In genomic region chr1:91895832-91896556, GRCh38 we compare ENCODE assay signal across 18 cellular contexts. TPM values are rescaled to one million over a fixed set of nuclear protein-coding genes. Genes with fewer than 3 reads are reported as not detected.
DNase-seq lines count a peak whose midpoint lies in the region; ATAC-seq, FAIRE-seq and TF ChIP-seq lines count a peak whose summit lies in the region.
"Had no signal": no experiment of that assay in that cellular context is flagged by ENCODE, and none has a peak within 500 bp of the region (broad histone marks: within the 10 kb centered on the region; RNA-seq: fewer than 3 reads in every experiment).

No MANE protein-coding gene starts in this region.

- peaks cover 4% of the 10 kb centered on the region; the same call in 1 of the 3 replicates for H3K79me2 ChIP-seq in K562 (ENCODE audit: control insufficient read depth, insufficient read depth, low read length)

- no peak overlapping the region for H3K4me3 Mint-ChIP-seq in activated T-cell treated with anti-CD3 and anti-CD28 coated beads, Interleukin-2, amount 50 U/mL, for 4 hours
- no peak overlapping the region for H3K4me3 Mint-ChIP-seq in activated T-cell treated with anti-CD3 and anti-CD28 coated beads, Interleukin-2, amount 50 U/mL, for 24 hours
- H3K4me3 Mint-ChIP-seq in HFFc6 = no peak overlapping the region

- H2BK20ac ChIP-seq in IMR-90 (ENCODE audit: low read depth, low read length) = no peak overlapping the region

- H4K8ac ChIP-seq in IMR-90 (ENCODE audit: low read depth in 2 of 2, low read length in 2 of 2) = no peak overlapping the region

- no peak overlapping the region for H2BK5ac ChIP-seq in IMR-90 (ENCODE audit: low read depth, low read length, poor library complexity, severe bottlenecking)

- H2AK9ac ChIP-seq in IMR-90 (replicated peaks; ENCODE audit: low read depth, low read length, poor library complexity) = no peak overlapping the region

- no peak overlapping the region for H3K9ac ChIP-seq in IMR-90 (ENCODE audit: low read depth, low read length)
- no peak overlapping the region for H3K9ac ChIP-seq in K562 (ENCODE audit: insufficient read depth in 1 of 2, low read depth in 2 of 2, low read length in 2 of 2)
- H3K9ac ChIP-seq: BLaER1 had no signal

- H3K4me3 ChIP-seq in IMR-90 (ENCODE audit: insufficient read depth, low read depth, low read length) = no peak overlapping the region
- H3K4me3 ChIP-seq in K562 = no peak overlapping the region
- H3K4me3 ChIP-seq: BLaER1 had no signal

- H3K4me1 ChIP-seq in IMR-90 (ENCODE audit: control insufficient read depth, insufficient read depth, low read length) (peaks cover 16% of the 10 kb centered on the region), K562 (replicated peaks in 1 of 2; ENCODE audit: control insufficient read depth in 2 of 2, insufficient read depth in 2 of 2, low read length in 2 of 2) (peaks cover 0 to 3% of the 10 kb centered on the region in 2 experiments; a peak in 3 of 5 replicates)

- no peak overlapping the region for H3K56ac ChIP-seq in IMR-90 (ENCODE audit: extremely low read depth, insufficient read depth, low read length)

- 0 out of 2 replicates have a peak overlapping the region, but pooled peaks have one; percentile 5 for H3K18ac ChIP-seq in IMR-90 (ENCODE audit: low read depth, low read length)

- BruUV-seq in IMR-90 (replicated peaks; lab: Mats Ljungman, UMichigan) (no TSS peak), K562 (replicated peaks; lab: Mats Ljungman, UMichigan) (no TSS peak)

- no peak overlapping the region for H3K4me2 ChIP-seq in IMR-90 (ENCODE audit: low read depth, low read length)
- no peak overlapping the region for H3K4me2 ChIP-seq in K562 (ENCODE audit: insufficient read depth, low read length)
- H3K4me2 ChIP-seq: BLaER1 had no signal

- H2AFZ ChIP-seq in IMR-90 (replicated peaks; ENCODE audit: low read length, poor library complexity) = no peak overlapping the region
- no peak overlapping the region for H2AFZ ChIP-seq in K562 (ENCODE audit: low read depth, low read length)

- no peaks in the 10 kb centered on the region for H3K27me3 ChIP-seq in IMR-90 (ENCODE audit: control insufficient read depth, insufficient read depth, low read length)
- H3K27me3 ChIP-seq in K562 (ENCODE audit: control insufficient read depth in 2 of 2, insufficient read depth in 2 of 2, low read length in 2 of 2) = no peaks in the 10 kb centered on the region
- H3K27me3 ChIP-seq: BLaER1 had no signal

- H2BK120ac ChIP-seq in IMR-90 (ENCODE audit: low read depth, low read length) = no peak overlapping the region

- TF ChIP-seq RAD21 in IMR-90 (IDR thresholded peaks at IDR 0.05; ENCODE audit: low read length) (no peak), K562 (CRISPR knock-in tag; conservative IDR thresholded peaks at IDR 0.05 in 1 of 2, IDR thresholded peaks at IDR 0.05 in 1 of 2) (no peak)

- FAIRE-seq in K562 (lab: Jason Lieb, UNC) = no peak
- FAIRE-seq: H1 had no signal

- ATAC-seq in activated T-cell treated with anti-CD3 and anti-CD28 coated beads, Interleukin-2, amount 50 U/mL, for 4 hours = peak; percentile 10 to 28
- ATAC-seq in IMR-90 (ENCODE audit: low read depth) (peak; percentile 34), K562 (peak; percentile 43; the same call in 1 of the 3 replicates)
- ATAC-seq in stimulated activated naive CD8-positive, alpha-beta T cell treated with anti-CD3 and anti-CD28 coated beads, Interleukin-15, Interleukin-2, amounts not matched to agents 100 U/mL and 50 U/mL, for 24 hours = peak; percentile 44

- H3K4ac ChIP-seq in IMR-90 (ENCODE audit: low read depth, low read length) = no peak overlapping the region

- peaks cover 3% of the 10 kb centered on the region for H3K27me3 Mint-ChIP-seq in activated T-cell treated with anti-CD3 and anti-CD28 coated beads, Interleukin-2, amount 50 U/mL, for 4 hours (ENCODE audit: low read depth)
- H3K27me3 Mint-ChIP-seq in activated T-cell treated with anti-CD3 and anti-CD28 coated beads, Interleukin-2, amount 50 U/mL, for 24 hours = no peaks in the 10 kb centered on the region
- no peaks in the 10 kb centered on the region; the same call in none of the 2 replicates for H3K27me3 Mint-ChIP-seq in HFFc6 (ENCODE audit: insufficient read depth)

- no peak overlapping the region for H4K91ac ChIP-seq in IMR-90 (ENCODE audit: insufficient read depth, low read depth, low read length)

- peaks cover 6% of the 10 kb centered on the region; the same call in 1 of the 2 replicates for H3K9me1 ChIP-seq in IMR-90 (ENCODE audit: insufficient read depth, low read length)
- H3K9me1 ChIP-seq in K562 (ENCODE audit: control insufficient read depth, insufficient read depth, low read length) = no peaks in the 10 kb centered on the region

- POLR2A ChIA-PET in IMR-90 (lab: Charles Lee; ENCODE audit: unreplicated experiment) (no interaction called here), K562 (lab: Yijun Ruan, JAX) (interaction anchor here (0.7 to 1.3 kb wide), 4 partner anchors 8 to 120 kb away, joined by 3 to 5 read pairs (median 4); partner anchors contain the start of gene TGFBR3)

- H3K27ac Mint-ChIP-seq in activated T-cell treated with anti-CD3 and anti-CD28 coated beads, Interleukin-2, amount 50 U/mL, for 24 hours = no peak overlapping the region
- no peak overlapping the region for H3K27ac Mint-ChIP-seq in HFFc6

- TF ChIP-seq CTCF in IMR-90 (conservative IDR thresholded peaks at IDR 0.05; ENCODE audit: low read depth, low read length) (no peak), K562 (IDR thresholded peaks at IDR 0.05 in 2 of 3, conservative IDR thresholded peaks at IDR 0.05 in 1 of 3; ENCODE audit: insufficient read depth in 2 of 3, low read depth in 1 of 3, low read length in 3 of 3) (no peak), HFFc6 (IDR thresholded peaks at IDR 0.05) (no peak)

- no peak overlapping the region for H2BK15ac ChIP-seq in IMR-90 (ENCODE audit: low read depth, low read length)

- H4K20me1 ChIP-seq in IMR-90 (ENCODE audit: insufficient read depth, low read length) = peaks cover 3% of the 10 kb centered on the region
- no peaks in the 10 kb centered on the region for H4K20me1 ChIP-seq in K562 (replicated peaks; ENCODE audit: control insufficient read depth, insufficient read depth, low read length)
- H4K20me1 ChIP-seq: BLaER1 had no signal

- in situ Hi-C loops in IMR-90 (cut with MboI; ENCODE audit: low sequenced_read_pairs) (no loop called here), K562 (cut with MboI) (no loop called here)

- no peak overlapping the region for H3K23ac ChIP-seq in IMR-90 (ENCODE audit: low read depth, low read length)

- dilution Hi-C loops in IMR-90 (cut with HindIII; ENCODE audit: low sequenced_read_pairs, unreplicated experiment) = no loop called here

- H3K4me1 Mint-ChIP-seq in activated T-cell treated with anti-CD3 and anti-CD28 coated beads, Interleukin-2, amount 50 U/mL, for 4 hours (ENCODE audit: low read depth) = peaks cover 26% of the 10 kb centered on the region
- H3K4me1 Mint-ChIP-seq in activated T-cell treated with anti-CD3 and anti-CD28 coated beads, Interleukin-2, amount 50 U/mL, for 24 hours (ENCODE audit: low read depth) = peaks cover 25% of the 10 kb centered on the region
- peaks cover 65% of the 10 kb centered on the region for H3K4me1 Mint-ChIP-seq in HFFc6 (ENCODE audit: low read depth)

- no peak overlapping the region for H3K27ac ChIP-seq in IMR-90 (ENCODE audit: insufficient read depth, low read length)
- no peak overlapping the region for H3K27ac ChIP-seq in K562 (ENCODE audit: extremely low read depth, low read depth, low read length)
- H3K27ac ChIP-seq: BLaER1 had no signal

- no peak for TF ChIP-seq EP300 in K562 (IDR thresholded peaks at IDR 0.05; ENCODE audit: low read length)

- peak overlapping the region; percentile 15; the same call in 1 of the 2 replicates for H3K14ac ChIP-seq in IMR-90 (replicated peaks; ENCODE audit: low read depth, low read length)

- H3K36me3 ChIP-seq in IMR-90 (ENCODE audit: control insufficient read depth, insufficient read depth, low read length) (no peaks in the 10 kb centered on the region), K562 (ENCODE audit: control insufficient read depth, insufficient read depth, low read length) (peaks cover 9% of the 10 kb centered on the region; the same call in 2 of the 3 replicates)
- H3K36me3 ChIP-seq: BLaER1 had no signal

- H3K9me3 ChIP-seq in IMR-90 (ENCODE audit: control insufficient read depth, insufficient read depth, low read length) = no peaks in the 10 kb centered on the region
- no peaks in the 10 kb centered on the region for H3K9me3 ChIP-seq in K562 (replicated peaks; ENCODE audit: control insufficient read depth, insufficient read depth, low read depth, low read length)
- H3K9me3 ChIP-seq: BLaER1 had no signal

- DNase-seq in activated T-cell treated with anti-CD3 and anti-CD28 coated beads, Interleukin-2, amount 50 U/mL, for 4 hours = no peak
- DNase-seq in activated T-cell treated with anti-CD3 and anti-CD28 coated beads, Interleukin-2, amount 50 U/mL, for 24 hours = no peak
- DNase-seq in IMR-90 = peak; percentile 45
- DNase-seq in K562 (ENCODE audit: extremely low read depth in 1 of 4, low spot score in 3 of 4) = no peak
- DNase-seq in stimulated activated naive CD8-positive, alpha-beta T cell treated with anti-CD3 and anti-CD28 coated beads, Interleukin-15, Interleukin-2, amounts not matched to agents 100 U/mL and 50 U/mL, for 24 hours = no peak
- no peak for DNase-seq in MV-4-11 (lab: John Stamatoyannopoulos, UW)
- DNase-seq in HFFc6 = no peak
- DNase-seq: DMS153; EL; Kasumi-1; NCI-H1417; NCI-H2029 treated with DMSO at 0.1 percent for 48 hours; NCI-H524; NK-92 treated with Interleukin-12 subunit alpha and Interleukin-12 subunit beta, amount 100 ng/mL, for 24 hours; OCI-M1; RPMI8226 had no signal

- H3K79me1 ChIP-seq in IMR-90 (ENCODE audit: low read depth in 1 of 2, low read length in 2 of 2) = no peaks in the 10 kb centered on the region

- TF ChIP-seq POLR2A in IMR-90 (IDR thresholded peaks at IDR 0.05; ENCODE audit: low read depth, low read length) (no peak), K562 (conservative IDR thresholded peaks at IDR 0.05) (no peak)

- no peak overlapping the region; the same call in 1 of the 2 replicates for H2AK5ac ChIP-seq in IMR-90 (ENCODE audit: low read depth, low read length)

- H3K36me3 Mint-ChIP-seq in activated T-cell treated with anti-CD3 and anti-CD28 coated beads, Interleukin-2, amount 50 U/mL, for 4 hours (ENCODE audit: insufficient read depth) = no peaks in the 10 kb centered on the region
- H3K36me3 Mint-ChIP-seq in activated T-cell treated with anti-CD3 and anti-CD28 coated beads, Interleukin-2, amount 50 U/mL, for 24 hours (ENCODE audit: low read depth) = no peaks in the 10 kb centered on the region
- H3K36me3 Mint-ChIP-seq in HFFc6 (ENCODE audit: low read depth) = no peaks in the 10 kb centered on the region

- WGBS in IMR-90 (ENCODE audit: extremely low coverage in 2 of 2, insufficient read length in 1 of 2), 2 experiments = no CpG with 5 or more reads among the region's 2 CpGs
- 23% methylated on average over 2 of the region's 2 CpGs for WGBS in K562 (ENCODE audit: insufficient coverage, low coverage, missing lambda C conversion rate)

- CTCF ChIA-PET in IMR-90 (lab: Yijun Ruan, JAX) (no interaction called here), K562 (lab: Yijun Ruan, JAX; ENCODE audit: low intra/inter-chr PET ratio) (no interaction called here)

- H4K5ac ChIP-seq in IMR-90 (ENCODE audit: low read depth, low read length) = no peak overlapping the region

- H3K9me3 Mint-ChIP-seq in activated T-cell treated with anti-CD3 and anti-CD28 coated beads, Interleukin-2, amount 50 U/mL, for 4 hours = no peaks in the 10 kb centered on the region
- no peaks in the 10 kb centered on the region for H3K9me3 Mint-ChIP-seq in activated T-cell treated with anti-CD3 and anti-CD28 coated beads, Interleukin-2, amount 50 U/mL, for 24 hours
- no peaks in the 10 kb centered on the region for H3K9me3 Mint-ChIP-seq in HFFc6

- intact Hi-C loops in IMR-90 (cut with micrococcal nuclease) (no loop called here), K562 (cut with micrococcal nuclease) (no loop called here)

RNA-seq across cellular contexts. Expression of gene TGFBR3, which starts 10.0 kb away (rescaled TPM):
- total RNA-seq in activated T-cell treated with anti-CD3 and anti-CD28 coated beads, Interleukin-2, amount 50 U/mL, for 4 hours = 10 to 100 TPM; 18.9 to 34.1 (median 20.0) TPM
- total RNA-seq in IMR-90 (2012; rRNA removed) (8.3 and 11.3 TPM in 2 replicates), K562 (2014; rRNA removed) (13.8 and 14.1 TPM in 2 replicates), K562 (2014; rRNA removed; fragmentation: Illumina TruSeq; extraction: Trizol) (15.1 and 15.6 TPM in 2 replicates), K562 (2015; rRNA removed; fragmentation: Illumina TruSeq; extraction: Trizol) (15.3 and 16.4 TPM in 2 replicates), K562 (2021) (18.6 and 19.9 TPM in 2 replicates)
- polyA plus RNA-seq in IMR-90 (2012; rRNA removed) (3.0 and 4.0 TPM in 2 replicates), K562 (2011; rRNA removed) (14.8 and 16.9 TPM in 2 replicates), K562 (2014; fragmentation: Illumina TruSeq; extraction: Trizol) (22.9 and 32.4 TPM in 2 replicates), K562 (2014; fragmentation: Nextera tagmentation; extraction: Ambion mirVana) (1 to 10 TPM; 3.6 to 4.3 TPM), K562 (2014; rRNA removed) (7.5 and 9.1 TPM in 2 replicates)
- polyA plus RNA-seq in IMR-90 (2012; cell fraction: cytosol; rRNA removed) = 2.6 and 2.7 TPM in 2 replicates
- polyA plus RNA-seq in IMR-90 (2012; cell fraction: nucleus; rRNA removed; ENCODE audit: low replicate concordance) = 2.5 and 8.0 TPM in 2 replicates
- 43.1 and 60.3 TPM in 2 replicates for total RNA-seq in K562 (2011; cell fraction: chromatin; rRNA removed; ENCODE audit: low replicate concordance)
- total RNA-seq in K562 (2011; cell fraction: nucleolus; rRNA removed) = 42.9 and 43.6 TPM in 2 replicates
- total RNA-seq in K562 (2011; cell fraction: nucleoplasm; rRNA removed) = 48.7 and 58.8 TPM in 2 replicates
- polyA plus RNA-seq in K562 (2011; cell fraction: cytosol; rRNA removed) = 12.3 and 15.5 TPM in 2 replicates
- 13.4 and 16.7 TPM in 2 replicates for polyA plus RNA-seq in K562 (2011; cell fraction: nucleus; rRNA removed)
- 13.6 and 14.0 TPM in 2 replicates for polyA plus RNA-seq in K562 (2012)
- polyA minus RNA-seq in K562 (2011; rRNA and poly(A)+ RNA removed) = 42.2 and 54.3 TPM in 2 replicates
- polyA minus RNA-seq in K562 (2011; cell fraction: cytosol; rRNA and poly(A)+ RNA removed) = 20.2 and 22.8 TPM in 2 replicates
- polyA minus RNA-seq in K562 (2011; cell fraction: nucleus; rRNA and poly(A)+ RNA removed) = 18.8 and 26.4 TPM in 2 replicates
- 10 to 100 TPM in 4 of 6 experiments, 1 to 10 TPM in 2; 5.8 to 21.1 (median 19.0) TPM for total RNA-seq in HFFc6 (2021; fragmentation: NEBNext Ultra II Directional; extraction: Animal tissue kit (Norgen Biotek cat#: 25700))

RNA-seq across cellular contexts. Expression of gene BRDT, which starts 53.2 kb away (rescaled TPM):
- not detected for total RNA-seq in activated T-cell treated with anti-CD3 and anti-CD28 coated beads, Interleukin-2, amount 50 U/mL, for 4 hours
- not detected in 2 replicates for total RNA-seq in IMR-90 (2012; rRNA removed)
- not detected in 2 replicates for polyA plus RNA-seq in IMR-90 (2012; rRNA removed)
- not detected in 2 replicates for polyA plus RNA-seq in IMR-90 (2012; cell fraction: cytosol; rRNA removed)
- polyA plus RNA-seq in IMR-90 (2012; cell fraction: nucleus; rRNA removed; ENCODE audit: low replicate concordance) = not detected in 2 replicates
- not detected in 2 replicates for total RNA-seq in K562 (2011; cell fraction: chromatin; rRNA removed; ENCODE audit: low replicate concordance)
- not detected in 2 replicates for total RNA-seq in K562 (2011; cell fraction: nucleolus; rRNA removed)
- not detected in 2 replicates for total RNA-seq in K562 (2011; cell fraction: nucleoplasm; rRNA removed)
- total RNA-seq in K562 (2014; rRNA removed) = not detected in 2 replicates
- total RNA-seq in K562 (2014; rRNA removed; fragmentation: Illumina TruSeq; extraction: Trizol) = not detected in 2 replicates
- not detected in 2 replicates for total RNA-seq in K562 (2015; rRNA removed; fragmentation: Illumina TruSeq; extraction: Trizol)
- not detected in 2 replicates for total RNA-seq in K562 (2021)
- polyA plus RNA-seq in K562 (2011; rRNA removed) = not detected in 2 replicates
- polyA plus RNA-seq in K562 (2011; cell fraction: cytosol; rRNA removed) = not detected in 2 replicates
- not detected in 2 replicates for polyA plus RNA-seq in K562 (2011; cell fraction: nucleus; rRNA removed)
- not detected in 2 replicates for polyA plus RNA-seq in K562 (2012)
- not detected in 2 replicates for polyA plus RNA-seq in K562 (2014; fragmentation: Illumina TruSeq; extraction: Trizol)
- under 1 TPM in 1 of 2 experiments, not detected in 1; 0.01 TPM for polyA plus RNA-seq in K562 (2014; fragmentation: Nextera tagmentation; extraction: Ambion mirVana)
- polyA plus RNA-seq in K562 (2014; rRNA removed) = not detected in 2 replicates
- 0.06 TPM in 1 of 2 replicates, not detected in the other for polyA minus RNA-seq in K562 (2011; rRNA and poly(A)+ RNA removed)
- not detected in 2 replicates for polyA minus RNA-seq in K562 (2011; cell fraction: cytosol; rRNA and poly(A)+ RNA removed)
- polyA minus RNA-seq in K562 (2011; cell fraction: nucleus; rRNA and poly(A)+ RNA removed) = not detected in 2 replicates
- not detected for total RNA-seq in HFFc6 (2021; fragmentation: NEBNext Ultra II Directional; extraction: Animal tissue kit (Norgen Biotek cat#: 25700))
- total RNA-seq: H1 had no signal
